In genomic region chr2:71512386-71512785, GRCh38 we compare ENCODE assay signal across 1 cellular context.
TF ChIP-seq lines count a peak whose summit lies in the region.

No MANE protein-coding gene starts in this region.

TF ChIP-seq in K562, 482 proteins besides CTCF, POLR2A, EP300 and RAD21 (continued from another document):
- TF ChIP-seq, protein P1, sequence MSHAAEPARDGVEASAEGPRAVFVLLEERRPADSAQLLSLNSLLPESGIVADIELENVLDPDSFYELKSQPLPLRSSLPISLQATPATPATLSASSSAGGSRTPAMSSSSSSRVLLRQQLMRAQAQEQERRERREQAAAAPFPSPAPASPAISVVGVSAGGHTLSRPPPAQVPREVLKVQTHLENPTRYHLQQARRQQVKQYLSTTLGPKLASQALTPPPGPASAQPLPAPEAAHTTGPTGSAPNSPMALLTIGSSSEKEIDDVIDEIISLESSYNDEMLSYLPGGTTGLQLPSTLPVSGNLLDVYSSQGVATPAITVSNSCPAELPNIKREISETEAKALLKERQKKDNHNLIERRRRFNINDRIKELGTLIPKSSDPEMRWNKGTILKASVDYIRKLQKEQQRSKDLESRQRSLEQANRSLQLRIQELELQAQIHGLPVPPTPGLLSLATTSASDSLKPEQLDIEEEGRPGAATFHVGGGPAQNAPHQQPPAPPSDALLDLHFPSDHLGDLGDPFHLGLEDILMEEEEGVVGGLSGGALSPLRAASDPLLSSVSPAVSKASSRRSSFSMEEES (CRISPR knock-in tag; IDR thresholded peaks at IDR 0.05), result no peak
- TF ChIP-seq SMAD3 (CRISPR knock-in tag; conservative IDR thresholded peaks at IDR 0.05) (no peak), ZNF3 (CRISPR knock-in tag; IDR thresholded peaks at IDR 0.05) (no peak), CBX5 (IDR thresholded peaks at IDR 0.05; ENCODE audit: borderline replicate concordance, low read depth) (no peak), BMI1 (IDR thresholded peaks at IDR 0.05; ENCODE audit: low read length) (no peak)
